Comparison of ENCODE assay signal across 2 cellular contexts in the genomic region with DNA sequence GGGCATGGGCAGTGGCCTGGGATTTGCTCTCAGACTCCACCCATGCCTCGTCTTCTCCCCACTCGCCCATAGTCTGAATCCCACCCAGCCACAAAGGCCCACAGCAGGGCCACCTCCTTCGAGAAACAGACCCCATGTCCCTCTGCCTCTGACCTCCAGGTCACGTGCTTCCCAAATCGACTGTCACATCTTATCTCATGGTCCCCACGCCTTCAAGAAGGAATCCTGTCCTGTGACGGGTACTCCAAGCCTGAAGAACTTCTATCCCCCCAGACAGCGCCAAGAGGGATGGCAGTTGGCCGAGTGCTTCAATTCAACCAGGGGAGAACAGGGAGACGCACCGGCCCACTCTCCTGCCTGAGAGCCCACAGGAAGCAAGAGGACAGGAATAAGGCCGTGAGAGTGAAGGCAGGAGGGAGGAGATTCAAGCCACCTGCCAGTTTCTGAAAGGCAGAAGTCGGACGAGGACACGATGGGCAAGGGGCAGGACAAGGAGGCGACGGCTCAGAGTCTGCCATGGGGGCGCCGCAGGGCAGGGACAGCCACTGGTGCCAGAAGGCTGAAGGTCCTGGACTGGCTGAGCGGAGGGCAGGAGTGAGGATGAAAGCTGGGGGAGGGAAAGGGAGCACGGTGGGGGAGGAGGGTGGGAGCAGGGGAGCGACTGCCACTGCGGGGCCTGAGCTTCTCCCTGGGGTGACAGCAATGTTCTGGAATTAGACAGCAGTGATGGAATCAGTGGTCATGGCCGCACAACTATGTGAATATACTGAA.
TF ChIP-seq lines count a peak whose summit lies in the region.

No MANE protein-coding gene starts in this region.

TF ChIP-seq in IMR-90, 13 proteins besides CTCF, POLR2A, EP300 and RAD21:
- no peak for TF ChIP-seq CHD1 (IDR thresholded peaks at IDR 0.05; ENCODE audit: low read depth, low read length)
- no peak for TF ChIP-seq MAZ (IDR thresholded peaks at IDR 0.05; ENCODE audit: borderline replicate concordance, low read depth, low read length)
- TF ChIP-seq CEBPB (IDR thresholded peaks at IDR 0.05; ENCODE audit: low read depth, low read length) = no peak
- TF ChIP-seq, protein P1, sequence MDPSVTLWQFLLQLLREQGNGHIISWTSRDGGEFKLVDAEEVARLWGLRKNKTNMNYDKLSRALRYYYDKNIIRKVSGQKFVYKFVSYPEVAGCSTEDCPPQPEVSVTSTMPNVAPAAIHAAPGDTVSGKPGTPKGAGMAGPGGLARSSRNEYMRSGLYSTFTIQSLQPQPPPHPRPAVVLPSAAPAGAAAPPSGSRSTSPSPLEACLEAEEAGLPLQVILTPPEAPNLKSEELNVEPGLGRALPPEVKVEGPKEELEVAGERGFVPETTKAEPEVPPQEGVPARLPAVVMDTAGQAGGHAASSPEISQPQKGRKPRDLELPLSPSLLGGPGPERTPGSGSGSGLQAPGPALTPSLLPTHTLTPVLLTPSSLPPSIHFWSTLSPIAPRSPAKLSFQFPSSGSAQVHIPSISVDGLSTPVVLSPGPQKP (IDR thresholded peaks at IDR 0.05; ENCODE audit: borderline replicate concordance, low read depth, low read length) = no peak
- no peak for TF ChIP-seq RFX5 (IDR thresholded peaks at IDR 0.05; ENCODE audit: low read depth, low read length)
- TF ChIP-seq BHLHE40 (IDR thresholded peaks at IDR 0.05; ENCODE audit: low read depth, low read length) = no peak
- no peak for TF ChIP-seq FOS (IDR thresholded peaks at IDR 0.05; ENCODE audit: low read depth, low read length)
- no peak for TF ChIP-seq MXI1 (IDR thresholded peaks at IDR 0.05; ENCODE audit: borderline replicate concordance, low read depth, low read length)
- TF ChIP-seq NFE2L2 (IDR thresholded peaks at IDR 0.05; ENCODE audit: low read depth, low read length) = no peak
- TF ChIP-seq, protein P2, sequence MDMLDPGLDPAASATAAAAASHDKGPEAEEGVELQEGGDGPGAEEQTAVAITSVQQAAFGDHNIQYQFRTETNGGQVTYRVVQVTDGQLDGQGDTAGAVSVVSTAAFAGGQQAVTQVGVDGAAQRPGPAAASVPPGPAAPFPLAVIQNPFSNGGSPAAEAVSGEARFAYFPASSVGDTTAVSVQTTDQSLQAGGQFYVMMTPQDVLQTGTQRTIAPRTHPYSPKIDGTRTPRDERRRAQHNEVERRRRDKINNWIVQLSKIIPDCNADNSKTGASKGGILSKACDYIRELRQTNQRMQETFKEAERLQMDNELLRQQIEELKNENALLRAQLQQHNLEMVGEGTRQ (IDR thresholded peaks at IDR 0.05; ENCODE audit: low read depth, low read length) = no peak
- TF ChIP-seq SMC3 (IDR thresholded peaks at IDR 0.05; ENCODE audit: low read depth, low read length) = no peak
- no peak for TF ChIP-seq RCOR1 (IDR thresholded peaks at IDR 0.05; ENCODE audit: insufficient replicate concordance, low read length)
- TF ChIP-seq MAFK (IDR thresholded peaks at IDR 0.05; ENCODE audit: low read depth, low read length) = no peak

TF ChIP-seq in HEK293T, 16 proteins besides CTCF, POLR2A, EP300 and RAD21:
- no peak for TF ChIP-seq SP1 (IDR thresholded peaks at IDR 0.05)
